In genomic region chr12:94621662-94622359, GRCh38 we compare ENCODE assay signal across 8 cellular contexts. TPM values are rescaled to one million over a fixed set of nuclear protein-coding genes. Genes with fewer than 3 reads are reported as not detected.
DNase-seq lines count a peak whose midpoint lies in the region; ATAC-seq and TF ChIP-seq lines count a peak whose summit lies in the region.

No MANE protein-coding gene starts in this region.

- H3K79me2 ChIP-seq in KMS-11 (ENCODE audit: insufficient read depth, low read depth) = peaks cover 31% of the 10 kb centered on the region; the same call in 1 of the 2 replicates

- H3K4me3 ChIP-seq in KMS-11 (IDR thresholded peaks at IDR 0.05; ENCODE audit: insufficient read depth, low read depth, low read length) (no peak overlapping the region), ascending aorta (peak overlapping the region; percentile 18 to 41), mucosa of stomach (ENCODE audit: low read length) (no peak overlapping the region)

- peak; percentile 96 for ATAC-seq in GM18498 (IDR thresholded peaks at IDR 0.05; ENCODE audit: unreplicated experiment)
- ATAC-seq in GM21529 (IDR thresholded peaks at IDR 0.05; ENCODE audit: unreplicated experiment) = peak; percentile 96

- in situ Hi-C loops in G401 (cut with HindIII; ENCODE audit: low sequenced_read_pairs) = no loop called here

- H3K4me1 ChIP-seq in KMS-11 (ENCODE audit: low read depth, poor library complexity, severe bottlenecking) (peaks cover 40% of the 10 kb centered on the region), ascending aorta (peaks cover 3 to 14% of the 10 kb centered on the region in 2 donors), mucosa of stomach (ENCODE audit: control insufficient read depth, insufficient read depth, low read length) (peaks cover 31% of the 10 kb centered on the region)

- H4K20me1 ChIP-seq in KMS-11 (ENCODE audit: insufficient read depth) = no peaks in the 10 kb centered on the region

- DNase-seq in ascending aorta (ENCODE audit: low spot score in 2 of 2) (no peak), NCI-H524 (lab: John Stamatoyannopoulos, UW) (no peak), NCI-H2227 treated with DMSO at 0.1 percent for 48 hours (lab: John Stamatoyannopoulos, UW) (no peak), G401 (ENCODE audit: low spot score) (no peak)

- H3K27me3 ChIP-seq in KMS-11 (ENCODE audit: insufficient read depth, low read depth) (no peaks in the 10 kb centered on the region), ascending aorta (no peaks in the 10 kb centered on the region), mucosa of stomach (ENCODE audit: control insufficient read depth, insufficient read depth, low read length) (no peaks in the 10 kb centered on the region)

- H2AFZ ChIP-seq in KMS-11 (ENCODE audit: low read depth) = peak overlapping the region; percentile 21; the same call in 1 of the 2 replicates

- H3K9me3 ChIP-seq in ascending aorta = no peaks in the 10 kb centered on the region
- no peaks in the 10 kb centered on the region for H3K9me3 ChIP-seq in mucosa of stomach (ENCODE audit: control insufficient read depth, low read length)

- intact Hi-C loops in ascending aorta (cut with DNase I) = no loop called here

- no peaks in the 10 kb centered on the region for H3K36me3 ChIP-seq in KMS-11 (ENCODE audit: insufficient read depth)
- H3K36me3 ChIP-seq in ascending aorta = no peaks in the 10 kb centered on the region
- no peaks in the 10 kb centered on the region for H3K36me3 ChIP-seq in mucosa of stomach (ENCODE audit: control insufficient read depth, insufficient read depth, low read length)

- peak overlapping the region; percentile 35; the same call in 1 of the 2 replicates for H3K9ac ChIP-seq in KMS-11
- peak overlapping the region; percentile 71 for H3K9ac ChIP-seq in mucosa of stomach (ENCODE audit: low read length)

- H3K4me2 ChIP-seq in KMS-11 = peak overlapping the region; percentile 86

- TF ChIP-seq CTCF in KMS-11 (conservative IDR thresholded peaks at IDR 0.05; ENCODE audit: low read depth, low read length) = no peak
- no peak for TF ChIP-seq CTCF in ascending aorta (IDR thresholded peaks at IDR 0.05)

- H3K27ac ChIP-seq in KMS-11 (peak overlapping the region; percentile 35), ascending aorta (peak overlapping the region in 1 of 2 donors; percentile 38)

RNA-seq across cellular contexts. Expression of gene TMCC3, which starts 28.5 kb away (rescaled TPM):
- 11.0 TPM for total RNA-seq in ascending aorta
- 4.4 and 6.5 TPM in 2 replicates for total RNA-seq in G401 (2014; rRNA removed; shearing (Covaris generic))

Comparison
In these comparisons a context has a peak if more than half of its experiments do, and no peak if none do; other contexts are left out.
1. H3K4me3 ChIP-seq: peak in ascending aorta (2 of 2); none in KMS-11 (single experiment) and mucosa of stomach (single experiment).